20 cellular contexts compared by ENCODE assay signal in the genomic region with DNA sequence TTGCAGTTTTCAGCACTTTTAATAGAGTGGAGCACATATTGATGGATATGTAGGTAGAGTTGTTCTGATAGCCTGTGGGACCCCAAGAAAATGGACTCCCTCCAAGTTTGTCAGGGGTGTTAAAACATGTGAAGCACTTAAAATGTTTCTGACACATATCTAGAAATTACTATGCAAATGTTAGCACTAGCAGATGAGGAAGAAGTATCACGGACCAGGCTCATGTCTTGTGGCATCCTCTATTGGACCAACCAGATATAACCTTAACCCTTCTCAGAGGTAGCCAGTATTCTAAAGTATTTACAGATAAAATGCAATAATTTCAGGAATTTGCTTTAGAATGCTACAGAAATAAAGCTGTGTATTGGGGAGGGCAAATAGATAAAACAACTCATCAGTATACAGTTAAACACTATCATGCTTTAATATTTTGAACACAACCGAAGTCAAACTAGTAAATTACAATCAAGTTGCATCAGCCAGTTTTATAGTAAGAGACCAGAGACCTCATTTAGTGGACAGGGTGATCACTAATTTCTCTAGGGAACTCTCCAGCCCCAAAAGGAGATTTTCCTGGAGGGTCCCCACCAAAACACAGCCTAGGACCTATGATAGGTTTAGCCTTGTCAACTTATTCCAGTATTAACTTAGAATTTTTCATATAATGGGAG.
"Had no signal": no experiment of that assay in that cellular context is flagged by ENCODE, and none has a peak within 500 bp of the region (broad histone marks: within the 10 kb centered on the region; RNA-seq: fewer than 3 reads in every experiment).

No MANE protein-coding gene starts in this region.

- H3K27ac ChIP-seq: adrenal gland, colonic mucosa, lower lobe of right lung, neutrophil, sigmoid colon, testis, WERI-Rb-1 had no signal

- H3K36me3 ChIP-seq: adrenal gland, colonic mucosa, lower lobe of right lung, neutrophil, sigmoid colon, WERI-Rb-1 had no signal

- H3K27me3 ChIP-seq: adrenal gland, colonic mucosa, neutrophil, sigmoid colon, testis had no signal

- H3K9me3 ChIP-seq: colonic mucosa, lower lobe of right lung, neutrophil, testis had no signal

- ATAC-seq: left colon; lower lobe of right lung; natural killer cell treated with Interleukin-12 subunit alpha and Interleukin-12 subunit beta and Interleukin-15 and Interleukin-18, amount 100 ng/mL, for 72 hours; stimulated activated memory B cell treated with anti-CD40 and anti-IgM and Interleukin-4, amounts not matched to agents 10 μg/mL and 1 μg/mL and 100 μg/mL, for 72 hours had no signal

- DNase-seq: activated CD4-positive, alpha-beta T cell treated with anti-CD3 and anti-CD28 coated beads for 1 hour; activated CD8-positive, alpha-beta memory T cell treated with anti-CD3 and anti-CD28 coated beads for 24 hours; activated CD8-positive, alpha-beta memory T cell treated with anti-CD3 and anti-CD28 coated beads, Interleukin-2, amount 50 U/mL, for 48 hours; activated gamma-delta T cell; activated T-cell treated with anti-CD3 and anti-CD28 coated beads, Interleukin-2, amount 50 U/mL, for 48 hours; adrenal gland; caudate nucleus; colonic mucosa; hypothalamus; islet precursor cell; left colon; lower lobe of right lung; posterior cingulate gyrus; sigmoid colon; stimulated activated CD4-positive, alpha-beta T cell treated with anti-CD3 and anti-CD28 coated beads, Interleukin-4, amount 100 ng/mL, for 4 hours; testis; WERI-Rb-1 had no signal

- H3K4me3 ChIP-seq: adrenal gland, colonic mucosa, lower lobe of right lung, sigmoid colon, testis had no signal

- H3K4me1 ChIP-seq: adrenal gland, colonic mucosa, lower lobe of right lung, sigmoid colon, testis had no signal
